13 cellular contexts compared by ENCODE assay signal in the genomic region with DNA sequence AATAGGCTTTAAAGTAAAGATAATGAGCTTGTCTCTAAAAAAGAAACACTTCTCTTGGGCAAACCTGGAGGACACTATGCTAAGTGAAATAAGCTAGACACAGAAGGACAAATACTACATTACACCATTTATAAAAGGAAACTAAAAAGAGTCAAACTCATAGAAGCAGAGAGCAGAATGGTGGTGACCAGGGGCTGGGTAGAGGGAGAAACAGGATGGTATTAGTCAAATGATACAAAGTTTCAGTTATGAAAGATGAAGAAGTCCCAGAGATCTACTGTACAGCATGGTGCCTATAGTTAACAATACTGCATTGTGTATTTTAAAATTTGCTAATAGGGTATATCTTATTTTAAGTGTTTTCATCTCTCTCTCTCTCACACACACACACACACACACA. TPM values are rescaled to one million over a fixed set of nuclear protein-coding genes. Genes with fewer than 3 reads are reported as not detected.
A peak's percentile ranks its signal among the peaks of the same experiment; 100 is the strongest.
DNase-seq lines count a peak whose midpoint lies in the region; ATAC-seq, FAIRE-seq and TF ChIP-seq lines count a peak whose summit lies in the region.
"Had no signal": no experiment of that assay in that cellular context is flagged by ENCODE, and none has a peak within 500 bp of the region (broad histone marks: within the 10 kb centered on the region; RNA-seq: fewer than 3 reads in every experiment).

No MANE protein-coding gene starts in this region.

- no peaks in the 10 kb centered on the region for H4K20me1 ChIP-seq in GM12878 (ENCODE audit: control insufficient read depth, insufficient read depth)

- RAD21 ChIA-PET in GM12878 (lab: Charles Lee; ENCODE audit: unreplicated experiment) = interaction anchor here (0.8 to 1.1 kb wide), 4 partner anchors 10 to 152 kb away, joined by 3 to 7 read pairs (median 3); no protein-coding TSS in a partner anchor

- H3K27ac ChIP-seq in GM12878 (ENCODE audit: control insufficient read depth, insufficient read depth) = no peak overlapping the region
- H3K27ac ChIP-seq: parathyroid adenoma, tibial nerve had no signal

- POLR2A ChIA-PET in GM12878 (lab: Charles Lee) = interaction anchor here (0.6 kb wide), 2 partner anchors 18 to 298 kb away, joined by 3 read pairs; no protein-coding TSS in a partner anchor

- SMC1A ChIA-PET in GM12878 (lab: Charles Lee; ENCODE audit: uncharacterized antibody, unreplicated experiment) = interaction anchor here (0.8 to 3.1 kb wide), 7 partner anchors 8 to 152 kb away, joined by 3 to 12 read pairs (median 4); no protein-coding TSS in a partner anchor

- no peaks in the 10 kb centered on the region for H3K27me3 ChIP-seq in GM12878 (replicated peaks in 1 of 2; ENCODE audit: control insufficient read depth in 2 of 2, insufficient read depth in 2 of 2, low read length in 1 of 2)

- FAIRE-seq in GM12878 (lab: Jason Lieb, UNC) = no peak
- FAIRE-seq: bronchial epithelial cell, K562 had no signal

- no peaks in the 10 kb centered on the region for H3K9me3 ChIP-seq in GM12878 (replicated peaks; ENCODE audit: control insufficient read depth, insufficient read depth, low read length)
- H3K9me3 ChIP-seq: tibial nerve had no signal

- no peak overlapping the region for H3K4me3 ChIP-seq in GM12878
- H3K4me3 ChIP-seq: K562, tibial nerve had no signal

- peaks cover 25% of the 10 kb centered on the region for H3K79me2 ChIP-seq in GM12878 (ENCODE audit: control insufficient read depth, insufficient read depth, low read length)
- H3K79me2 ChIP-seq: parathyroid adenoma had no signal

- no peak overlapping the region; the same call in 1 of the 2 replicates for H3K4me2 ChIP-seq in GM12878 (ENCODE audit: control insufficient read depth, insufficient read depth)

- TF ChIP-seq RAD21 in GM12878 (IDR thresholded peaks at IDR 0.05; ENCODE audit: insufficient read depth, low read depth, low read length) = no peak

- intact Hi-C loops in GM12878 (cut with micrococcal nuclease; ENCODE audit: unreplicated experiment) = loop anchor here (10.0 kb wide), 1 partner anchor 170 kb away; a partner anchor contains a TSS

- peaks cover 9% of the 10 kb centered on the region for H3K4me1 ChIP-seq in GM12878 (ENCODE audit: control insufficient read depth, insufficient read depth, low read length)
- H3K4me1 ChIP-seq: parathyroid adenoma had no signal

- H2AFZ ChIP-seq in GM12878 (ENCODE audit: control insufficient read depth, low read depth, low read length) = no peak overlapping the region
- H2AFZ ChIP-seq: parathyroid adenoma had no signal

- ATAC-seq in GM19023 (IDR thresholded peaks at IDR 0.05; ENCODE audit: unreplicated experiment) (peak; percentile 68), GM21529 (IDR thresholded peaks at IDR 0.05; ENCODE audit: unreplicated experiment) (peak; percentile 73), HG03108 (IDR thresholded peaks at IDR 0.05; ENCODE audit: unreplicated experiment) (peak; percentile 62), GM12878 (peak; percentile 71)
- ATAC-seq: K562 had no signal

- no TSS peak for BruUV-seq in GM12878 (replicated peaks; lab: Mats Ljungman, UMichigan)

- H3K36me3 ChIP-seq in GM12878 (ENCODE audit: control insufficient read depth in 2 of 2, insufficient read depth in 2 of 2, low read length in 1 of 2) = no peaks in the 10 kb centered on the region
- H3K36me3 ChIP-seq: tibial nerve had no signal

- TF ChIP-seq EP300 in GM12878 (IDR thresholded peaks at IDR 0.05; ENCODE audit: borderline replicate concordance in 1 of 2, control insufficient read depth in 1 of 2, low read depth in 2 of 2, low read length in 2 of 2) = no peak

- in situ Hi-C loops in GM12878 (cut with MboI) = no loop called here

- no peak for TF ChIP-seq CTCF in GM12878 (IDR thresholded peaks at IDR 0.05 in 2 of 3, conservative IDR thresholded peaks at IDR 0.05 in 1 of 3; ENCODE audit: control insufficient read depth in 2 of 3, extremely low read depth in 1 of 3, insufficient read depth in 1 of 3, low read depth in 3 of 3, low read length in 3 of 3)

- no peak for TF ChIP-seq POLR2A in GM12878 (IDR thresholded peaks at IDR 0.05; ENCODE audit: low read depth, low read length)

- CTCF ChIA-PET in GM12878 (lab: Yijun Ruan, JAX) = interaction anchor here (0.7 to 10.6 kb wide), 7 partner anchors 8 to 186 kb away, joined by 3 to 98 read pairs (median 14); no protein-coding TSS in a partner anchor

- H3K9ac ChIP-seq in GM12878 (ENCODE audit: control insufficient read depth, insufficient read depth, low read length) = no peak overlapping the region
- H3K9ac ChIP-seq: parathyroid adenoma had no signal

- DNase-seq in GM12878 (ENCODE audit: low read depth, low spot score) (peak; percentile 27), NCI-H2107 (lab: John Stamatoyannopoulos, UW) (no peak), NCI-H1048 (lab: John Stamatoyannopoulos, UW) (no peak), NCI-H748 (lab: John Stamatoyannopoulos, UW; ENCODE audit: unreplicated experiment) (no peak)
- DNase-seq: NCI-H524; stimulated activated CD4-positive, alpha-beta T cell treated with anti-CD3 and anti-CD28 coated beads, Interleukin-4, amount 100 ng/mL, for 4 hours had no signal

TF ChIP-seq in GM12878, 131 proteins besides CTCF, POLR2A, EP300 and RAD21:
- TF ChIP-seq TCF3 (IDR thresholded peaks at IDR 0.05; ENCODE audit: borderline replicate concordance, insufficient read depth, low read depth, low read length) (no peak), PAX5 (IDR thresholded peaks at IDR 0.05; ENCODE audit: borderline replicate concordance, low read depth, low read length) (no peak), FOS (IDR thresholded peaks at IDR 0.05; ENCODE audit: borderline replicate concordance, extremely low read depth, insufficient read length) (no peak), KDM1A (IDR thresholded peaks at IDR 0.05; ENCODE audit: borderline replicate concordance) (no peak), DPF2 (IDR thresholded peaks at IDR 0.05) (no peak), NRF1 (conservative IDR thresholded peaks at IDR 0.05; ENCODE audit: low read depth, low read length) (no peak), BACH1 (IDR thresholded peaks at IDR 0.05; ENCODE audit: borderline replicate concordance) (no peak), NFIC (IDR thresholded peaks at IDR 0.05; ENCODE audit: low read depth, low read length) (0 out of 2 replicates have a peak, but pooled peaks have one; percentile 38), NFXL1 (IDR thresholded peaks at IDR 0.05; ENCODE audit: borderline replicate concordance) (no peak), SIN3A (IDR thresholded peaks at IDR 0.05; ENCODE audit: low read depth, low read length) (no peak), NR2C2 (IDR thresholded peaks at IDR 0.05; ENCODE audit: borderline replicate concordance, control insufficient read depth, insufficient read length, low read depth) (no peak), RUNX3 (IDR thresholded peaks at IDR 0.05; ENCODE audit: low read length) (peak; percentile 36; the same call in 1 of the 2 replicates), HCFC1 (IDR thresholded peaks at IDR 0.05; ENCODE audit: low read length) (no peak)
- TF ChIP-seq, protein P1, sequence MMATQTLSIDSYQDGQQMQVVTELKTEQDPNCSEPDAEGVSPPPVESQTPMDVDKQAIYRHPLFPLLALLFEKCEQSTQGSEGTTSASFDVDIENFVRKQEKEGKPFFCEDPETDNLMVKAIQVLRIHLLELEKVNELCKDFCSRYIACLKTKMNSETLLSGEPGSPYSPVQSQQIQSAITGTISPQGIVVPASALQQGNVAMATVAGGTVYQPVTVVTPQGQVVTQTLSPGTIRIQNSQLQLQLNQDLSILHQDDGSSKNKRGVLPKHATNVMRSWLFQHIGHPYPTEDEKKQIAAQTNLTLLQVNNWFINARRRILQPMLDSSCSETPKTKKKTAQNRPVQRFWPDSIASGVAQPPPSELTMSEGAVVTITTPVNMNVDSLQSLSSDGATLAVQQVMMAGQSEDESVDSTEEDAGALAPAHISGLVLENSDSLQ (IDR thresholded peaks at IDR 0.05) = no peak

RNA-seq across cellular contexts. Expression of a gene that starts 28.5 kb away (rescaled TPM):
- total RNA-seq in GM12878 (2013; cell fraction: nucleolus; rRNA removed) = 94.3 and 107 TPM in 2 replicates
- total RNA-seq in GM12878 (2014; rRNA removed) (53.5 and 60.1 TPM in 2 replicates), GM12878 (2014; rRNA removed; fragmentation: Illumina TruSeq; extraction: Trizol) (66.6 and 71.9 TPM in 2 replicates), GM12878 (2021) (59.1 TPM in 2 replicates)
- polyA plus RNA-seq in GM12878 (2011; ENCODE audit: low read depth) = 9.7 TPM
- polyA plus RNA-seq in GM12878 (2011; rRNA removed) (50.4 and 80.9 TPM in 2 replicates), GM12878 (2014; fragmentation: Illumina TruSeq; extraction: Trizol) (57.5 and 78.8 TPM in 2 replicates), GM12878 (2014; fragmentation: Nextera tagmentation; extraction: Ambion mirVana) (10 to 100 TPM; 20.7 to 23.6 TPM), GM12878 (2014; rRNA removed) (36.2 and 38.8 TPM in 2 replicates), GM12878 (2016; fragmentation: Nextera tagmentation; extraction: Ambion mirVana) (10 to 100 TPM; 35.7 to 40.4 TPM)
- 21.7 and 25.6 TPM in 2 replicates for polyA plus RNA-seq in GM12878 (2011; cell fraction: cytosol; rRNA removed)
- polyA plus RNA-seq in GM12878 (2011; cell fraction: nucleus; rRNA removed) = 25.4 and 39.7 TPM in 2 replicates
- 16.0 and 24.3 TPM in 2 replicates for polyA plus RNA-seq in GM12878 (2012)
- 86.8 and 92.8 TPM in 2 replicates for polyA minus RNA-seq in GM12878 (2011; rRNA and poly(A)+ RNA removed)
- 33.5 and 50.7 TPM in 2 replicates for polyA minus RNA-seq in GM12878 (2011; cell fraction: cytosol; rRNA and poly(A)+ RNA removed)
- polyA minus RNA-seq in GM12878 (2011; cell fraction: nucleus; rRNA and poly(A)+ RNA removed) = 20.4 and 42.1 TPM in 2 replicates
